Comparison of ENCODE assay signal across 17 cellular contexts in genomic region chr4:186790630-186791029, GRCh38.
DNase-seq lines count a peak whose midpoint lies in the region; ATAC-seq and TF ChIP-seq lines count a peak whose summit lies in the region.
"Had no signal": no experiment of that assay in that cellular context is flagged by ENCODE, and none has a peak within 500 bp of the region (broad histone marks: within the 10 kb centered on the region; RNA-seq: fewer than 3 reads in every experiment).

No MANE protein-coding gene starts in this region.

- no peak overlapping the region for H3K27ac ChIP-seq in mammary epithelial cell (ENCODE audit: insufficient read depth, low read depth, low read length)
- H3K27ac ChIP-seq in breast epithelium = no peak overlapping the region
- peak overlapping the region; percentile 54 for H3K27ac ChIP-seq in VCaP
- H3K27ac ChIP-seq: KMS-11, SJCRH30 had no signal

- intact Hi-C loops in mammary epithelial cell (cut with micrococcal nuclease) = no loop called here
- intact Hi-C loops in breast epithelium (cut with DNase I; ENCODE audit: low total_unique reads) = no loop called here

- H3K36me3 ChIP-seq in mammary epithelial cell (ENCODE audit: insufficient read depth, low read length) (no peaks in the 10 kb centered on the region), breast epithelium (no peaks in the 10 kb centered on the region)
- H3K36me3 ChIP-seq: SJCRH30 had no signal

- in situ Hi-C loops in mammary epithelial cell (cut with MboI; ENCODE audit: low sequenced_read_pairs in 2 of 2) = no loop called here

- H3K27me3 ChIP-seq in mammary epithelial cell (ENCODE audit: insufficient read depth, low read length) (no peaks in the 10 kb centered on the region), breast epithelium (no peaks in the 10 kb centered on the region)
- H3K27me3 ChIP-seq: SJCRH30 had no signal

- BruUV-seq in mammary epithelial cell (replicated peaks; lab: Mats Ljungman, UMichigan) = no TSS peak

- H2AFZ ChIP-seq in mammary epithelial cell (ENCODE audit: low read depth, low read length) = peak overlapping the region; percentile 21

- TF ChIP-seq CTCF in mammary epithelial cell (conservative IDR thresholded peaks at IDR 0.05 in 1 of 2, IDR thresholded peaks at IDR 0.05 in 1 of 2; ENCODE audit: extremely low read depth in 1 of 2, insufficient read depth in 1 of 2, low read depth in 1 of 2, low read length in 2 of 2) (no peak), breast epithelium (IDR thresholded peaks at IDR 0.05) (no peak), VCaP (conservative IDR thresholded peaks at IDR 0.05) (no peak)

- dilution Hi-C loops in mammary epithelial cell (cut with HindIII; ENCODE audit: low sequenced_read_pairs) = loop anchor here (5.0 kb wide), 1 partner anchor 48 kb away; no protein-coding TSS in a partner anchor

- no peak for ATAC-seq in GM21737 (IDR thresholded peaks at IDR 0.05; ENCODE audit: unreplicated experiment)
- ATAC-seq in stimulated activated naive CD8-positive, alpha-beta T cell treated with anti-CD3 and anti-CD28 coated beads, Interleukin-15, Interleukin-2, amounts not matched to agents 100 U/mL and 50 U/mL, for 24 hours = no peak

- no peak overlapping the region for H3K9ac ChIP-seq in mammary epithelial cell (ENCODE audit: insufficient read depth, low read length)
- H3K9ac ChIP-seq: KMS-11 had no signal

- H3K4me1 ChIP-seq in mammary epithelial cell (ENCODE audit: insufficient read depth, low read length) (no peaks in the 10 kb centered on the region), breast epithelium (no peaks in the 10 kb centered on the region)

- H3K4me3 ChIP-seq in mammary epithelial cell (replicated peaks in 1 of 3; ENCODE audit: insufficient read depth in 1 of 3, low read depth in 2 of 3, low read length in 3 of 3) (no peak overlapping the region), breast epithelium (no peak overlapping the region)
- H3K4me3 ChIP-seq: SJCRH30 had no signal

- TF ChIP-seq POLR2A in breast epithelium (IDR thresholded peaks at IDR 0.05) = no peak

- H4K20me1 ChIP-seq in mammary epithelial cell (ENCODE audit: insufficient read depth, low read length) = no peaks in the 10 kb centered on the region

- CTCF ChIA-PET in mammary epithelial cell (lab: Charles Lee; ENCODE audit: low non-redundant PET) = no interaction called here

- H3K79me2 ChIP-seq in mammary epithelial cell (ENCODE audit: insufficient read depth, low read length) = no peaks in the 10 kb centered on the region

- no peaks in the 10 kb centered on the region for H3K9me3 ChIP-seq in mammary epithelial cell (replicated peaks; ENCODE audit: insufficient read depth, low read length)
- no peaks in the 10 kb centered on the region for H3K9me3 ChIP-seq in breast epithelium
- H3K9me3 ChIP-seq: SJCRH30 had no signal

- DNase-seq in mammary epithelial cell = no peak
- DNase-seq in breast epithelium (ENCODE audit: low spot score in 2 of 2) = no peak
- DNase-seq in kidney glomerular epithelial cell (lab: John Stamatoyannopoulos, UW) = peak; percentile 33
- no peak for DNase-seq in activated gamma-delta T cell (lab: John Stamatoyannopoulos, UW)
- DNase-seq in DMS 273 treated with DMSO at 0.1 percent for 48 hours (lab: John Stamatoyannopoulos, UW) = no peak
- DNase-seq in stimulated activated naive CD8-positive, alpha-beta T cell treated with anti-CD3 and anti-CD28 coated beads, Interleukin-15, Interleukin-2, amounts not matched to agents 100 U/mL and 50 U/mL, for 24 hours = no peak
- DNase-seq: 8988T; CD4-positive, CD25-positive, alpha-beta regulatory T cell; COR-L47; DMS153; NCI-H1436; NCI-H1930; NCI-H526; SJCRH30 had no signal

- no peak overlapping the region for H3K4me2 ChIP-seq in mammary epithelial cell (ENCODE audit: insufficient read depth, low read depth, low read length)
- H3K4me2 ChIP-seq: KMS-11 had no signal
